In genomic region chr10:72694476-72695369, GRCh38 we compare ENCODE assay signal across 7 cellular contexts. TPM values are rescaled to one million over a fixed set of nuclear protein-coding genes. Genes with fewer than 3 reads are reported as not detected.
DNase-seq lines count a peak whose midpoint lies in the region; ATAC-seq and TF ChIP-seq lines count a peak whose summit lies in the region.

No MANE protein-coding gene starts in this region.

- H3K36me3 ChIP-seq in DOHH2 (ENCODE audit: control insufficient read depth, low read length) (no peaks in the 10 kb centered on the region), adrenal gland (replicated peaks in 1 of 2) (no peaks in the 10 kb centered on the region), lung (ENCODE audit: control insufficient read depth in 2 of 2, insufficient read depth in 2 of 2, low read length in 2 of 2) (no peaks in the 10 kb centered on the region)

- peak; percentile 45; the same call in 1 of the 2 replicates for TF ChIP-seq RAD21 in Ishikawa (IDR thresholded peaks at IDR 0.05; ENCODE audit: low read depth)

- H3K27me3 ChIP-seq in DOHH2 (ENCODE audit: control insufficient read depth, low read length), result no peaks in the 10 kb centered on the region
- no peaks in the 10 kb centered on the region for H3K27me3 ChIP-seq in adrenal gland
- no peaks in the 10 kb centered on the region for H3K27me3 ChIP-seq in lung (ENCODE audit: control insufficient read depth, insufficient read depth)

- no peak for TF ChIP-seq POLR2A in adrenal gland (IDR thresholded peaks at IDR 0.05)

- no peaks in the 10 kb centered on the region; the same call in 1 of the 2 replicates for H3F3A ChIP-seq in DOHH2 (ENCODE audit: control insufficient read depth, insufficient read depth)

- peak overlapping the region; percentile 97 for H3K4me2 ChIP-seq in DOHH2 (ENCODE audit: low read length)

- intact Hi-C loops in adrenal gland (cut with DNase I), result loop anchor here (5.0 to 10.0 kb wide), 3 partner anchors 138 to 332 kb away; no protein-coding TSS in a partner anchor

- DNase-seq in adrenal gland (peak in 3 of 7 donors; percentile 16 to 39 (median 25)), lung (ENCODE audit: low spot score) (no peak), NK-92 (lab: John Stamatoyannopoulos, UW; ENCODE audit: unreplicated experiment) (no peak), NCI-H1436 (lab: John Stamatoyannopoulos, UW) (no peak)

- no peaks in the 10 kb centered on the region for H3K9me3 ChIP-seq in DOHH2 (ENCODE audit: control insufficient read depth, insufficient read depth, low read length)
- H3K9me3 ChIP-seq in adrenal gland (replicated peaks in 1 of 3), result no peaks in the 10 kb centered on the region
- no peaks in the 10 kb centered on the region for H3K9me3 ChIP-seq in lung (ENCODE audit: control insufficient read depth in 2 of 2, insufficient read depth in 1 of 2, low read length in 1 of 2)

- peaks cover 65% of the 10 kb centered on the region for H3K79me2 ChIP-seq in DOHH2 (ENCODE audit: control insufficient read depth, low read length)

- H3K4me3 ChIP-seq in DOHH2 (ENCODE audit: low read length) (peak overlapping the region; percentile 85), adrenal gland (no peak overlapping the region), lung (no peak overlapping the region)

- TF ChIP-seq CTCF in DOHH2 (IDR thresholded peaks at IDR 0.05; ENCODE audit: low read depth, low read length, poor library complexity, severe bottlenecking) (peak; percentile 34), adrenal gland (IDR thresholded peaks at IDR 0.05) (peak; percentile 6 to 49 (median 44)), lung (IDR thresholded peaks at IDR 0.05; ENCODE audit: control extremely low read depth, extremely low read depth) (peak; percentile 32)

- H3K4me1 ChIP-seq in DOHH2 (ENCODE audit: control insufficient read depth, low read length) (peaks cover 33% of the 10 kb centered on the region), adrenal gland (replicated peaks in 1 of 2) (peaks cover 0 to 27% of the 10 kb centered on the region in 2 donors), lung (ENCODE audit: control insufficient read depth in 2 of 2, insufficient read depth in 2 of 2, low read length in 2 of 2) (peaks cover 2 to 18% of the 10 kb centered on the region in 2 donors)

- H3K27ac ChIP-seq in DOHH2 (ENCODE audit: low read depth, low read length), result no peak overlapping the region
- no peak overlapping the region for H3K27ac ChIP-seq in adrenal gland
- no peak overlapping the region for H3K27ac ChIP-seq in lung (ENCODE audit: low read depth in 1 of 2, low read length in 1 of 2)

- 41 to 56% (median 51%) methylated on average over 6 of the region's 6 CpGs for WGBS in adrenal gland, 4 donors
- WGBS in lung, 2 donors, result 24 to 35% methylated on average over 6 of the region's 6 CpGs

- no peaks in the 10 kb centered on the region for H3K9me2 ChIP-seq in DOHH2 (replicated peaks; ENCODE audit: control insufficient read depth, low read length)

- ATAC-seq in lung (ENCODE audit: insufficient read depth, low FRiP score) (no peak), GM19395 (IDR thresholded peaks at IDR 0.05; ENCODE audit: unreplicated experiment) (no peak)

- no peak for TF ChIP-seq EP300 in Ishikawa (IDR thresholded peaks at IDR 0.05; ENCODE audit: borderline replicate concordance)

- H4K20me1 ChIP-seq in DOHH2 (ENCODE audit: control insufficient read depth, insufficient read depth, low read depth, low read length), result no peaks in the 10 kb centered on the region

TF ChIP-seq in Ishikawa, 13 proteins besides CTCF, POLR2A, EP300 and RAD21:
- TF ChIP-seq CEBPB (IDR thresholded peaks at IDR 0.05) (no peak), USF1 (IDR thresholded peaks at IDR 0.05) (no peak), TEAD4 (IDR thresholded peaks at IDR 0.05) (no peak), NFIC (IDR thresholded peaks at IDR 0.05) (no peak), EGR1 (IDR thresholded peaks at IDR 0.05) (no peak), TCF12 (IDR thresholded peaks at IDR 0.05; ENCODE audit: low read depth) (no peak), YY1 (IDR thresholded peaks at IDR 0.05; ENCODE audit: low read depth) (no peak), MAX (IDR thresholded peaks at IDR 0.05) (no peak), REST (IDR thresholded peaks at IDR 0.05; ENCODE audit: low read depth) (no peak), TAF1 (IDR thresholded peaks at IDR 0.05; ENCODE audit: low read depth) (no peak), FOXM1 (IDR thresholded peaks at IDR 0.05; ENCODE audit: borderline replicate concordance, low read depth) (no peak), CREB1 (IDR thresholded peaks at IDR 0.05; ENCODE audit: low read depth) (no peak), ZBTB7A (IDR thresholded peaks at IDR 0.05; ENCODE audit: low read depth) (no peak)

RNA-seq across cellular contexts. Expression of gene MCU, which starts 2.8 kb away (rescaled TPM):
- total RNA-seq in adrenal gland (10 to 100 TPM in 7 of 8 donors, 1 to 10 TPM in 1; 6.4 to 22.2 (median 13.9) TPM), lung (10 to 100 TPM; 28.8 to 70.7 TPM)
- polyA plus RNA-seq in adrenal gland (10 to 100 TPM; 15.0 to 22.2 (median 15.7) TPM), lung (10 to 100 TPM; 23.1 to 29.2 TPM)
